ENCODE assay signal across 1 cellular context in genomic region chr7:146090023-146090645, GRCh38.
TF ChIP-seq lines count a peak whose summit lies in the region.

No MANE protein-coding gene starts in this region.

TF ChIP-seq in GM23338, 12 proteins besides CTCF, POLR2A, EP300 and RAD21 (continued from another document):
- TF ChIP-seq, protein P1, sequence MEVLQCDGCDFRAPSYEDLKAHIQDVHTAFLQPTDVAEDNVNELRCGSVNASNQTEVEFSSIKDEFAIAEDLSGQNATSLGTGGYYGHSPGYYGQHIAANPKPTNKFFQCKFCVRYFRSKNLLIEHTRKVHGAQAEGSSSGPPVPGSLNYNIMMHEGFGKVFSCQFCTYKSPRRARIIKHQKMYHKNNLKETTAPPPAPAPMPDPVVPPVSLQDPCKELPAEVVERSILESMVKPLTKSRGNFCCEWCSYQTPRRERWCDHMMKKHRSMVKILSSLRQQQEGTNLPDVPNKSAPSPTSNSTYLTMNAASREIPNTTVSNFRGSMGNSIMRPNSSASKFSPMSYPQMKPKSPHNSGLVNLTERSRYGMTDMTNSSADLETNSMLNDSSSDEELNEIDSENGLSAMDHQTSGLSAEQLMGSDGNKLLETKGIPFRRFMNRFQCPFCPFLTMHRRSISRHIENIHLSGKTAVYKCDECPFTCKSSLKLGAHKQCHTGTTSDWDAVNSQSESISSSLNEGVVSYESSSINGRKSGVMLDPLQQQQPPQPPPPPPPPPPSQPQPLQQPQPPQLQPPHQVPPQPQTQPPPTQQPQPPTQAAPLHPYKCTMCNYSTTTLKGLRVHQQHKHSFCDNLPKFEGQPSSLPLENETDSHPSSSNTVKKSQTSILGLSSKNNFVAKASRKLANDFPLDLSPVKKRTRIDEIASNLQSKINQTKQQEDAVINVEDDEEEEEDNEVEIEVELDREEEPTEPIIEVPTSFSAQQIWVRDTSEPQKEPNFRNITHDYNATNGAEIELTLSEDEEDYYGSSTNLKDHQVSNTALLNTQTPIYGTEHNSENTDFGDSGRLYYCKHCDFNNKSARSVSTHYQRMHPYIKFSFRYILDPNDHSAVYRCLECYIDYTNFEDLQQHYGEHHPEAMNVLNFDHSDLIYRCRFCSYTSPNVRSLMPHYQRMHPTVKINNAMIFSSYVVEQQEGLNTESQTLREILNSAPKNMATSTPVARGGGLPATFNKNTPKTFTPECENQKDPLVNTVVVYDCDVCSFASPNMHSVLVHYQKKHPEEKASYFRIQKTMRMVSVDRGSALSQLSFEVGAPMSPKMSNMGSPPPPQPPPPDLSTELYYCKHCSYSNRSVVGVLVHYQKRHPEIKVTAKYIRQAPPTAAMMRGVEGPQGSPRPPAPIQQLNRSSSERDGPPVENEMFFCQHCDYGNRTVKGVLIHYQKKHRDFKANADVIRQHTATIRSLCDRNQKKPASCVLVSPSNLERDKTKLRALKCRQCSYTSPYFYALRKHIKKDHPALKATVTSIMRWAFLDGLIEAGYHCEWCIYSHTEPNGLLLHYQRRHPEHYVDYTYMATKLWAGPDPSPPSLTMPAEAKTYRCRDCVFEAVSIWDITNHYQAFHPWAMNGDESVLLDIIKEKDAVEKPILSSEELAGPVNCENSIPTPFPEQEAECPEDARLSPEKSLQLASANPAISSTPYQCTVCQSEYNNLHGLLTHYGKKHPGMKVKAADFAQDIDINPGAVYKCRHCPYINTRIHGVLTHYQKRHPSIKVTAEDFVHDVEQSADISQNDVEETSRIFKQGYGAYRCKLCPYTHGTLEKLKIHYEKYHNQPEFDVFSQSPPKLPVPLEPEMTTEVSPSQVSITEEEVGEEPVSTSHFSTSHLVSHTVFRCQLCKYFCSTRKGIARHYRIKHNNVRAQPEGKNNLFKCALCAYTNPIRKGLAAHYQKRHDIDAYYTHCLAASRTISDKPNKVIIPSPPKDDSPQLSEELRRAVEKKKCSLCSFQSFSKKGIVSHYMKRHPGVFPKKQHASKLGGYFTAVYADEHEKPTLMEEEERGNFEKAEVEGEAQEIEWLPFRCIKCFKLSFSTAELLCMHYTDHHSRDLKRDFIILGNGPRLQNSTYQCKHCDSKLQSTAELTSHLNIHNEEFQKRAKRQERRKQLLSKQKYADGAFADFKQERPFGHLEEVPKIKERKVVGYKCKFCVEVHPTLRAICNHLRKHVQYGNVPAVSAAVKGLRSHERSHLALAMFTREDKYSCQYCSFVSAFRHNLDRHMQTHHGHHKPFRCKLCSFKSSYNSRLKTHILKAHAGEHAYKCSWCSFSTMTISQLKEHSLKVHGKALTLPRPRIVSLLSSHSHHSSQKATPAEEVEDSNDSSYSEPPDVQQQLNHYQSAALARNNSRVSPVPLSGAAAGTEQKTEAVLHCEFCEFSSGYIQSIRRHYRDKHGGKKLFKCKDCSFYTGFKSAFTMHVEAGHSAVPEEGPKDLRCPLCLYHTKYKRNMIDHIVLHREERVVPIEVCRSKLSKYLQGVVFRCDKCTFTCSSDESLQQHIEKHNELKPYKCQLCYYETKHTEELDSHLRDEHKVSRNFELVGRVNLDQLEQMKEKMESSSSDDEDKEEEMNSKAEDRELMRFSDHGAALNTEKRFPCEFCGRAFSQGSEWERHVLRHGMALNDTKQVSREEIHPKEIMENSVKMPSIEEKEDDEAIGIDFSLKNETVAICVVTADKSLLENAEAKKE (CRISPR knock-in tag; IDR thresholded peaks at IDR 0.05): no peak
- no peak for TF ChIP-seq EZH2phosphoT487 (IDR thresholded peaks at IDR 0.05; ENCODE audit: unreplicated experiment)
- no peak for TF ChIP-seq CREB1 (CRISPR knock-in tag; IDR thresholded peaks at IDR 0.05; ENCODE audit: low read depth)
- no peak for TF ChIP-seq ZNF114 (CRISPR knock-in tag; IDR thresholded peaks at IDR 0.05)
TF ChIP-seq in GM23338: peak in this region for 0.
